In genomic region chr1:3055051-3055450, GRCh38 we compare ENCODE assay signal across 26 cellular contexts. TPM values are rescaled to one million over a fixed set of nuclear protein-coding genes. Genes with fewer than 3 reads are reported as not detected.
A peak's percentile ranks its signal among the peaks of the same experiment; 100 is the strongest.
DNase-seq lines count a peak whose midpoint lies in the region; ATAC-seq and TF ChIP-seq lines count a peak whose summit lies in the region.
"Had no signal": no experiment of that assay in that cellular context is flagged by ENCODE, and none has a peak within 500 bp of the region (broad histone marks: within the 10 kb centered on the region; RNA-seq: fewer than 3 reads in every experiment).

No MANE protein-coding gene starts in this region.

- H3K4me3 ChIP-seq in coronary artery (no peak overlapping the region), osteoblast (ENCODE audit: insufficient read depth, low read length) (no peak overlapping the region)
- H3K4me3 ChIP-seq: GM12878, GM23338, PC-9 had no signal

- H2AFZ ChIP-seq in osteoblast (ENCODE audit: low read length) = no peak overlapping the region
- H2AFZ ChIP-seq: GM23338, PC-9 had no signal

- H3K27ac Mint-ChIP-seq in natural killer cell treated with Interleukin-12 subunit alpha and Interleukin-12 subunit beta and Interleukin-15 and Interleukin-18, amount 100 ng/mL, for 72 hours = no peak overlapping the region
- H3K27ac Mint-ChIP-seq in natural killer cell = no peak overlapping the region
- H3K27ac Mint-ChIP-seq in stimulated activated effector memory CD8-positive, alpha-beta T cell treated with anti-CD3 and anti-CD28 coated beads, Interleukin-12 subunit alpha, Interleukin-12 subunit beta, amount 100 ng/mL, for 72 hours = no peak overlapping the region
- H3K27ac Mint-ChIP-seq: CD8-positive, alpha-beta T cell; GM23338 had no signal

- peaks cover 3 to 6% of the 10 kb centered on the region in 2 donors for H3K4me1 Mint-ChIP-seq in natural killer cell treated with Interleukin-12 subunit alpha and Interleukin-12 subunit beta and Interleukin-15 and Interleukin-18, amount 100 ng/mL, for 72 hours (ENCODE audit: low read depth in 2 of 2)
- no peaks in the 10 kb centered on the region for H3K4me1 Mint-ChIP-seq in natural killer cell
- no peaks in the 10 kb centered on the region for H3K4me1 Mint-ChIP-seq in stimulated activated effector memory CD8-positive, alpha-beta T cell treated with anti-CD3 and anti-CD28 coated beads, Interleukin-12 subunit alpha, Interleukin-12 subunit beta, amount 100 ng/mL, for 72 hours
- H3K4me1 Mint-ChIP-seq: GM23338 had no signal

- peaks cover 2% of the 10 kb centered on the region for H3K27me3 ChIP-seq in osteoblast (ENCODE audit: insufficient read depth, low read length)

- H3K36me3 Mint-ChIP-seq in natural killer cell treated with Interleukin-12 subunit alpha and Interleukin-12 subunit beta and Interleukin-15 and Interleukin-18, amount 100 ng/mL, for 72 hours = peaks cover 4% of the 10 kb centered on the region
- H3K36me3 Mint-ChIP-seq in natural killer cell = no peaks in the 10 kb centered on the region
- no peaks in the 10 kb centered on the region for H3K36me3 Mint-ChIP-seq in stimulated activated effector memory CD8-positive, alpha-beta T cell treated with anti-CD3 and anti-CD28 coated beads, Interleukin-12 subunit alpha, Interleukin-12 subunit beta, amount 100 ng/mL, for 72 hours
- H3K36me3 Mint-ChIP-seq: CD8-positive, alpha-beta T cell had no signal

- no peak overlapping the region for H3K4me2 ChIP-seq in osteoblast (ENCODE audit: insufficient read depth, low read length)
- H3K4me2 ChIP-seq: GM23338, PC-9 had no signal

- TF ChIP-seq CTCF in natural killer cell (IDR thresholded peaks at IDR 0.05) (no peak), coronary artery (IDR thresholded peaks at IDR 0.05) (no peak), osteoblast (IDR thresholded peaks at IDR 0.05; ENCODE audit: extremely low read depth, low read depth, low read length) (no peak)

- H3K36me3 ChIP-seq in osteoblast (ENCODE audit: insufficient read depth, low read length) = no peaks in the 10 kb centered on the region

- intact Hi-C loops in natural killer cell (cut with micrococcal nuclease) = no loop called here

- H3K9me3 ChIP-seq in osteoblast (ENCODE audit: low read depth, low read length) = no peaks in the 10 kb centered on the region
- H3K9me3 ChIP-seq: Caco-2 had no signal

- peaks cover 5% of the 10 kb centered on the region for H3K9me3 Mint-ChIP-seq in natural killer cell treated with Interleukin-12 subunit alpha and Interleukin-12 subunit beta and Interleukin-15 and Interleukin-18, amount 100 ng/mL, for 72 hours
- peaks cover 2 to 4% of the 10 kb centered on the region in 2 donors for H3K9me3 Mint-ChIP-seq in natural killer cell
- H3K9me3 Mint-ChIP-seq in stimulated activated effector memory CD8-positive, alpha-beta T cell treated with anti-CD3 and anti-CD28 coated beads, Interleukin-12 subunit alpha, Interleukin-12 subunit beta, amount 100 ng/mL, for 72 hours = peaks cover 5% of the 10 kb centered on the region
- H3K9me3 Mint-ChIP-seq: CD8-positive, alpha-beta T cell had no signal

- H4K20me1 ChIP-seq in osteoblast (ENCODE audit: insufficient read depth, low read length) = peaks cover 1% of the 10 kb centered on the region

- H3K4me3 Mint-ChIP-seq in natural killer cell treated with Interleukin-12 subunit alpha and Interleukin-12 subunit beta and Interleukin-15 and Interleukin-18, amount 100 ng/mL, for 72 hours = no peak overlapping the region
- no peak overlapping the region for H3K4me3 Mint-ChIP-seq in natural killer cell
- no peak overlapping the region for H3K4me3 Mint-ChIP-seq in stimulated activated effector memory CD8-positive, alpha-beta T cell treated with anti-CD3 and anti-CD28 coated beads, Interleukin-12 subunit alpha, Interleukin-12 subunit beta, amount 100 ng/mL, for 72 hours
- H3K4me3 Mint-ChIP-seq: CD8-positive, alpha-beta T cell; GM23338 had no signal

- H3K79me2 ChIP-seq in osteoblast (ENCODE audit: insufficient read depth, low read length) = no peaks in the 10 kb centered on the region

- DNase-seq in natural killer cell treated with Interleukin-12 subunit alpha and Interleukin-12 subunit beta and Interleukin-15 and Interleukin-18, amount 100 ng/mL, for 72 hours (ENCODE audit: low spot score) = peak; percentile 28
- DNase-seq in natural killer cell = no peak
- DNase-seq in coronary artery (ENCODE audit: low spot score) = peak; percentile 64
- peak; percentile 36 for DNase-seq in osteoblast (ENCODE audit: insufficient read length, low spot score, missing footprints)
- DNase-seq in NCI-H82 (lab: John Stamatoyannopoulos, UW) = no peak
- DNase-seq in stimulated activated effector memory CD8-positive, alpha-beta T cell treated with anti-CD3 and anti-CD28 coated beads, Interleukin-12 subunit alpha, Interleukin-12 subunit beta, amount 100 ng/mL, for 72 hours (ENCODE audit: low spot score in 2 of 2) = no peak
- DNase-seq in NCI-H1048 (lab: John Stamatoyannopoulos, UW) = no peak
- DNase-seq: C1 segment of cervical spinal cord; CD8-positive, alpha-beta T cell; DMS79; EL; GDM1; KBM-7; NCI-H2029; NCI-H446 treated with DMSO at 0.1 percent for 48 hours; NCI-H526; PC-9; SHP77 treated with DMSO at 0.1 percent for 48 hours had no signal

- H3K4me1 ChIP-seq in osteoblast (ENCODE audit: insufficient read depth, low read length) = no peaks in the 10 kb centered on the region
- H3K4me1 ChIP-seq: Caco-2 had no signal

- no peak overlapping the region for H3K27ac ChIP-seq in coronary artery
- no peak overlapping the region for H3K27ac ChIP-seq in osteoblast (ENCODE audit: low read depth, low read length)
- H3K27ac ChIP-seq: PC-9, RWPE1 had no signal

- no peak for ATAC-seq in natural killer cell treated with Interleukin-12 subunit alpha and Interleukin-12 subunit beta and Interleukin-15 and Interleukin-18, amount 100 ng/mL, for 72 hours
- ATAC-seq in natural killer cell = no peak
- no peak for ATAC-seq in stimulated activated effector memory CD8-positive, alpha-beta T cell treated with anti-CD3 and anti-CD28 coated beads, Interleukin-12 subunit alpha, Interleukin-12 subunit beta, amount 100 ng/mL, for 72 hours
- ATAC-seq: CD8-positive, alpha-beta T cell; GM12878; GM23338; HCT116 had no signal

- peaks cover 16 to 23% of the 10 kb centered on the region in 2 donors for H3K27me3 Mint-ChIP-seq in natural killer cell treated with Interleukin-12 subunit alpha and Interleukin-12 subunit beta and Interleukin-15 and Interleukin-18, amount 100 ng/mL, for 72 hours
- H3K27me3 Mint-ChIP-seq in natural killer cell (ENCODE audit: low read depth in 2 of 2) = peaks cover 0 to 13% of the 10 kb centered on the region in 2 donors

RNA-seq across cellular contexts. Expression of gene PRDM16, which starts 14.0 kb away (rescaled TPM):
- not detected for total RNA-seq in natural killer cell treated with Interleukin-12 subunit alpha and Interleukin-12 subunit beta and Interleukin-15 and Interleukin-18, amount 100 ng/mL, for 72 hours
- under 1 TPM in 2 of 3 donors, not detected in 1; 0.25 to 0.64 TPM for total RNA-seq in natural killer cell
- total RNA-seq in osteoblast = 6.5 and 8.3 TPM in 2 replicates
- total RNA-seq: CD8-positive, alpha-beta T cell; LHCN-M2; MCF 10A; PC-9 had no signal

RNA-seq across cellular contexts. Expression of gene ACTRT2, which starts 33.8 kb away (rescaled TPM):
- total RNA-seq in natural killer cell treated with Interleukin-12 subunit alpha and Interleukin-12 subunit beta and Interleukin-15 and Interleukin-18, amount 100 ng/mL, for 72 hours = not detected
- total RNA-seq in natural killer cell (not detected), osteoblast (not detected in 2 replicates)
- total RNA-seq: A673; Caco-2; CD8-positive, alpha-beta T cell; GM12878; GM23338; LHCN-M2; MCF 10A; PC-9 had no signal

Comparison
In these comparisons a context has a peak if more than half of its experiments do, and no peak if none do; other contexts are left out.
1. DNase-seq: peak in natural killer cell treated with Interleukin-12 subunit alpha and Interleukin-12 subunit beta and Interleukin-15 and Interleukin-18, amount 100 ng/mL, for 72 hours (single experiment), coronary artery (single experiment) and osteoblast (single experiment); none in natural killer cell (single experiment), NCI-H82 (single experiment), stimulated activated effector memory CD8-positive, alpha-beta T cell treated with anti-CD3 and anti-CD28 coated beads, Interleukin-12 subunit alpha, Interleukin-12 subunit beta, amount 100 ng/mL, for 72 hours (0 of 2) and NCI-H1048 (single experiment).